In genomic region chr17:47840742-47841487, GRCh38 we compare ENCODE assay signal across 8 cellular contexts. TPM values are rescaled to one million over a fixed set of nuclear protein-coding genes. Genes with fewer than 3 reads are reported as not detected.
DNase-seq lines count a peak whose midpoint lies in the region; ATAC-seq, FAIRE-seq and TF ChIP-seq lines count a peak whose summit lies in the region.

TSS of gene SCRN2 (minus strand) at chr17:47841273. CDS start at chr17:47840843, 430 bp downstream.

- DNase-seq in 8988T, result peak; percentile 98
- peak; percentile 89 for DNase-seq in GM18507 (ENCODE audit: extremely low spot score, insufficient read length, low read depth)
- peak; percentile 84 for DNase-seq in NCI-H2227 (lab: John Stamatoyannopoulos, UW; ENCODE audit: unreplicated experiment)
- DNase-seq in WTC11 (ENCODE audit: low spot score), result peak; percentile 97
- peak; percentile 86 to 88 for DNase-seq in cardiac fibroblast (ENCODE audit: low read depth in 2 of 2)
- DNase-seq in iris pigment epithelial cell (ENCODE audit: low read depth), result peak; percentile 72
- peak; percentile 83 to 92 (median 86) for DNase-seq in stimulated activated CD4-positive, alpha-beta T cell treated with anti-CD3 and anti-CD28 coated beads, Interleukin-12 subunit alpha, Interleukin-12 subunit beta, amount 100 ng/mL, for 48 hours (ENCODE audit: low read depth in 2 of 3, low spot score in 1 of 3)

- H3K27me3 Mint-ChIP-seq in WTC11 (ENCODE audit: low read depth), result peaks cover 19% of the 10 kb centered on the region

- CTCF ChIA-PET in WTC11 (lab: Charles Lee), result interaction anchor here (0.6 to 19.3 kb wide), 38 partner anchors 10 to 209 kb away, joined by 3 to 1122 read pairs (median 6); partner anchors contain the start of genes CDK5RAP3, LRRC46, MRPL10 and OSBPL7

- peak; percentile 94 for FAIRE-seq in GM18507 (lab: Jason Lieb, UNC)

- no peaks in the 10 kb centered on the region for H3K9me3 Mint-ChIP-seq in WTC11

- POLR2A ChIA-PET in WTC11 (lab: Charles Lee), result interaction anchor here (0.8 to 1.8 kb wide), 4 partner anchors 44 to 191 kb away, joined by 3 to 8 read pairs (median 5); partner anchors contain the start of genes KPNB1 and SP2

- H3K4me3 ChIP-seq in cardiac fibroblast (replicated peaks in 1 of 2; ENCODE audit: low read depth in 2 of 2, low read length in 2 of 2), result peak within 1 kb of the TSS; percentile 77 to 86

- peak within 1 kb of the TSS; percentile 80; the same call in 1 of the 2 replicates for H3K27ac Mint-ChIP-seq in WTC11

- H3K4me1 Mint-ChIP-seq in WTC11, result peaks cover 41% of the 10 kb centered on the region

- H3K4me3 Mint-ChIP-seq in WTC11, result peak within 1 kb of the TSS; percentile 95

- TF ChIP-seq CTCF in WTC11 (IDR thresholded peaks at IDR 0.05), result peak; percentile 87
- TF ChIP-seq CTCF in cardiac fibroblast (IDR thresholded peaks at IDR 0.05; ENCODE audit: low read depth, low read length), result peak; percentile 96

- ATAC-seq in HG03097 (IDR thresholded peaks at IDR 0.05; ENCODE audit: low FRiP score, unreplicated experiment), result peak; percentile 65
- peak; percentile 95 for ATAC-seq in WTC11

- H3K36me3 Mint-ChIP-seq in WTC11, result no peaks in the 10 kb centered on the region; the same call in 1 of the 2 replicates

TF ChIP-seq in WTC11, 78 proteins besides CTCF, POLR2A, EP300 and RAD21 (continues in another document):
- TF ChIP-seq PREB (CRISPR knock-in tag; IDR thresholded peaks at IDR 0.05; ENCODE audit: borderline replicate concordance) (no peak), ZNF423 (CRISPR knock-in tag; IDR thresholded peaks at IDR 0.05) (peak; percentile 94), PRDM15 (CRISPR knock-in tag; IDR thresholded peaks at IDR 0.05) (peak; percentile 70; the same call in 1 of the 2 replicates), ATF1 (CRISPR knock-in tag; IDR thresholded peaks at IDR 0.05) (no peak), FOXK1 (CRISPR knock-in tag; IDR thresholded peaks at IDR 0.05) (0 out of 2 replicates have a peak, but pooled peaks have one; percentile 31), NFATC4 (CRISPR knock-in tag; IDR thresholded peaks at IDR 0.05) (no peak), ZNF416 (CRISPR knock-in tag; IDR thresholded peaks at IDR 0.05) (no peak), USF2 (CRISPR knock-in tag; IDR thresholded peaks at IDR 0.05) (peak; percentile 80), USF1 (CRISPR knock-in tag; IDR thresholded peaks at IDR 0.05) (peak; percentile 84), CREM (CRISPR knock-in tag; IDR thresholded peaks at IDR 0.05) (no peak), MAX (CRISPR knock-in tag; IDR thresholded peaks at IDR 0.05) (peak; percentile 68; the same call in 1 of the 2 replicates), ELF4 (CRISPR knock-in tag; IDR thresholded peaks at IDR 0.05; ENCODE audit: low read depth) (0 out of 2 replicates have a peak, but pooled peaks have one; percentile 52), ESRRA (CRISPR knock-in tag; IDR thresholded peaks at IDR 0.05; ENCODE audit: borderline replicate concordance) (0 out of 2 replicates have a peak, but pooled peaks have one; percentile 23), E2F4 (CRISPR knock-in tag; IDR thresholded peaks at IDR 0.05; ENCODE audit: borderline replicate concordance, low read depth) (no peak), FOXP1 (CRISPR knock-in tag; IDR thresholded peaks at IDR 0.05; ENCODE audit: borderline replicate concordance) (peak; percentile 48; the same call in 1 of the 2 replicates), NFYB (CRISPR knock-in tag; conservative IDR thresholded peaks at IDR 0.05; ENCODE audit: low read depth) (peak; percentile 80)

RNA-seq across cellular contexts. Expression of gene SCRN2, which starts in this region (rescaled TPM):
- total RNA-seq in WTC11 (2021), result 50.8 to 54.1 TPM (median 51.6 TPM) in 3 replicates

Comparison
In these comparisons a context has a peak if more than half of its experiments do, and no peak if none do; other contexts are left out.
1. Peak in every context shown above with its lines: DNase-seq, ATAC-seq and H3K4me3 ChIP-seq.